In genomic region chr15:40044717-40045571, GRCh38 we compare ENCODE assay signal across 7 cellular contexts. TPM values are rescaled to one million over a fixed set of nuclear protein-coding genes. Genes with fewer than 3 reads are reported as not detected.
DNase-seq lines count a peak whose midpoint lies in the region; ATAC-seq, FAIRE-seq and TF ChIP-seq lines count a peak whose summit lies in the region.

No MANE protein-coding gene starts in this region.

- H3K27ac ChIP-seq in astrocyte (ENCODE audit: low read depth, low read length), result no peak overlapping the region
- H3K27ac ChIP-seq in iPS-18a (ENCODE audit: low read length), result no peak overlapping the region
- H3K27ac ChIP-seq in skeletal muscle tissue (ENCODE audit: low read depth, low read length), result peak overlapping the region; percentile 16

- H3K9me3 ChIP-seq in astrocyte (ENCODE audit: insufficient read depth, low read depth, low read length) (no peaks in the 10 kb centered on the region), iPS-18a (ENCODE audit: control insufficient read depth, low read depth, low read length) (no peaks in the 10 kb centered on the region), skeletal muscle tissue (ENCODE audit: control insufficient read depth in 3 of 3, low read length in 3 of 3) (no peaks in the 10 kb centered on the region)

- peak; percentile 80 for TF ChIP-seq CTCF in astrocyte (IDR thresholded peaks at IDR 0.05; ENCODE audit: insufficient read depth, low read depth, low read length)

- peak; percentile 57 for DNase-seq in NCI-H1417 treated with DMSO at 0.1 percent for 48 hours (lab: John Stamatoyannopoulos, UW)
- DNase-seq in T-helper 22 cell (ENCODE audit: low read depth), result peak; percentile 61
- peak; percentile 58 for DNase-seq in astrocyte (ENCODE audit: low read depth)

- H3K27me3 Mint-ChIP-seq in astrocyte (ENCODE audit: low read depth, unreplicated experiment), result no peaks in the 10 kb centered on the region

- H2AFZ ChIP-seq in astrocyte (ENCODE audit: low read depth, low read length), result peak overlapping the region; percentile 53

- H3K9ac ChIP-seq in astrocyte (ENCODE audit: low read length) (peak overlapping the region; percentile 58), iPS-18a (ENCODE audit: low read length) (no peak overlapping the region), skeletal muscle tissue (ENCODE audit: low read depth in 1 of 3, low read length in 3 of 3) (peak overlapping the region in 1 of 3 donors; percentile 71)

- H3K4me1 Mint-ChIP-seq in astrocyte (ENCODE audit: low read depth, unreplicated experiment), result peaks cover 38% of the 10 kb centered on the region

- no peaks in the 10 kb centered on the region for H4K20me1 ChIP-seq in astrocyte (ENCODE audit: insufficient read depth, low read length)

- peak; percentile 74 for ATAC-seq in GM18502 (IDR thresholded peaks at IDR 0.05; ENCODE audit: poor library complexity, unreplicated experiment)
- peak; percentile 67 for ATAC-seq in HG02852 (IDR thresholded peaks at IDR 0.05; ENCODE audit: unreplicated experiment)

- H3K4me2 ChIP-seq in astrocyte (ENCODE audit: low read length), result peak overlapping the region; percentile 83

- peaks cover 2% of the 10 kb centered on the region for H3K36me3 Mint-ChIP-seq in astrocyte (ENCODE audit: low read depth, unreplicated experiment)

- H3K27me3 ChIP-seq in astrocyte (ENCODE audit: insufficient read depth, low read length), result no peaks in the 10 kb centered on the region
- H3K27me3 ChIP-seq in iPS-18a (ENCODE audit: control insufficient read depth, insufficient read depth, low read length), result no peaks in the 10 kb centered on the region
- no peaks in the 10 kb centered on the region for H3K27me3 ChIP-seq in skeletal muscle tissue (ENCODE audit: control insufficient read depth in 3 of 3, insufficient read depth in 3 of 3, low read length in 3 of 3)

- peak overlapping the region; percentile 11 for H3K4me3 Mint-ChIP-seq in astrocyte (ENCODE audit: unreplicated experiment)

- no peak overlapping the region for H3K27ac Mint-ChIP-seq in astrocyte (ENCODE audit: unreplicated experiment)

- H3K4me3 ChIP-seq in astrocyte (ENCODE audit: insufficient read depth, low read depth, low read length) (peak overlapping the region; percentile 31), iPS-18a (ENCODE audit: low read length) (peak overlapping the region; percentile 29), skeletal muscle tissue (ENCODE audit: low read length in 3 of 3) (no peak overlapping the region)

- H3K4me1 ChIP-seq in astrocyte (ENCODE audit: insufficient read depth, low read length) (peaks cover 36% of the 10 kb centered on the region), iPS-18a (ENCODE audit: control insufficient read depth, low read depth, low read length) (peaks cover 12% of the 10 kb centered on the region), skeletal muscle tissue (ENCODE audit: control insufficient read depth in 3 of 3, insufficient read depth in 3 of 3, low read length in 3 of 3) (peaks cover 36 to 49% (median 38%) of the 10 kb centered on the region in 3 donors)

- H3K36me3 ChIP-seq in astrocyte (ENCODE audit: insufficient read depth, low read length), result no peaks in the 10 kb centered on the region
- no peaks in the 10 kb centered on the region for H3K36me3 ChIP-seq in iPS-18a (ENCODE audit: control insufficient read depth, low read depth, low read length)
- H3K36me3 ChIP-seq in skeletal muscle tissue (ENCODE audit: control insufficient read depth in 3 of 3, insufficient read depth in 3 of 3, low read length in 3 of 3), result peaks cover 0 to 6% (median 2%) of the 10 kb centered on the region in 3 donors

- no peak for FAIRE-seq in astrocyte (lab: Jason Lieb, UNC)

- H3K79me2 ChIP-seq in astrocyte (ENCODE audit: insufficient read depth, low read length), result no peaks in the 10 kb centered on the region

- H3K9me3 Mint-ChIP-seq in astrocyte (ENCODE audit: unreplicated experiment), result no peaks in the 10 kb centered on the region

RNA-seq across cellular contexts. Expression of gene SRP14, which starts 6.0 kb away (rescaled TPM):
- total RNA-seq in astrocyte, result 279 and 320 TPM in 2 replicates
- total RNA-seq in skeletal muscle tissue, result 72.5 TPM

Comparison
In these comparisons a context has a peak if more than half of its experiments do, and no peak if none do; other contexts are left out.
1. H3K4me3 ChIP-seq: peak in astrocyte (single experiment) and iPS-18a (single experiment); none in skeletal muscle tissue (0 of 3).
2. Peak in every context shown above with its lines, with median percentiles within 50 percentile points of each other: DNase-seq.